ENCODE assay signal across 9 cellular contexts in genomic region chr3:45553469-45553974, GRCh38. TPM values are rescaled to one million over a fixed set of nuclear protein-coding genes. Genes with fewer than 3 reads are reported as not detected.
DNase-seq lines count a peak whose midpoint lies in the region; ATAC-seq and TF ChIP-seq lines count a peak whose summit lies in the region.
"Had no signal": no experiment of that assay in that cellular context is flagged by ENCODE, and none has a peak within 500 bp of the region (broad histone marks: within the 10 kb centered on the region; RNA-seq: fewer than 3 reads in every experiment).

No MANE protein-coding gene starts in this region.

- no peaks in the 10 kb centered on the region for H3K9me3 ChIP-seq in AG04450 (ENCODE audit: control insufficient read depth, insufficient read depth, low read length)
- no peaks in the 10 kb centered on the region for H3K9me3 ChIP-seq in OCI-LY3 (ENCODE audit: insufficient read depth, low read length)
- H3K9me3 ChIP-seq in fibroblast of lung (ENCODE audit: control insufficient read depth, insufficient read depth, low read depth, low read length), result no peaks in the 10 kb centered on the region
- no peaks in the 10 kb centered on the region for H3K9me3 ChIP-seq in CD8-positive, alpha-beta memory T cell (ENCODE audit: low read length)
- H3K9me3 ChIP-seq: neutrophil had no signal

- H3K4me1 ChIP-seq in OCI-LY3 (ENCODE audit: low read length) (peaks cover 31% of the 10 kb centered on the region), fibroblast of lung (ENCODE audit: control insufficient read depth, extremely low read depth, insufficient read depth, low read length) (peaks cover 48% of the 10 kb centered on the region)
- no peaks in the 10 kb centered on the region for H3K4me1 ChIP-seq in CD8-positive, alpha-beta memory T cell (ENCODE audit: insufficient read depth, low read length)

- peaks cover 0 to 5% (median 0%) of the 10 kb centered on the region in 3 donors for H3K4me1 Mint-ChIP-seq in CD8-positive, alpha-beta memory T cell

- H3K4me2 ChIP-seq in OCI-LY3 (ENCODE audit: low read length) (peak overlapping the region; percentile 27), fibroblast of lung (ENCODE audit: extremely low read depth, insufficient read depth, low read length) (peak overlapping the region; percentile 5)

- TF ChIP-seq CTCF in AG04450 (IDR thresholded peaks at IDR 0.05; ENCODE audit: low read depth, low read length), result no peak
- no peak for TF ChIP-seq CTCF in GM20000 (IDR thresholded peaks at IDR 0.05; ENCODE audit: extremely low read depth, missing control alignments)
- no peak for TF ChIP-seq CTCF in OCI-LY3 (IDR thresholded peaks at IDR 0.05; ENCODE audit: low read depth, low read length)
- no peak for TF ChIP-seq CTCF in fibroblast of lung (conservative IDR thresholded peaks at IDR 0.05 in 1 of 2, IDR thresholded peaks at IDR 0.05 in 1 of 2; ENCODE audit: low read depth in 1 of 2, low read length in 2 of 2)

- POLR2A ChIA-PET in AG04450 (lab: Yijun Ruan, JAX), result interaction anchor here (0.6 to 0.8 kb wide), 3 partner anchors 106 to 541 kb away, joined by 3 read pairs; no protein-coding TSS in a partner anchor
- POLR2A ChIA-PET in CD8-positive, alpha-beta memory T cell (lab: Charles Lee), result no interaction called here

- H3K9me3 Mint-ChIP-seq in CD8-positive, alpha-beta memory T cell, result no peaks in the 10 kb centered on the region

- H3K9ac ChIP-seq in OCI-LY3 (ENCODE audit: low read length), result no peak overlapping the region
- H3K9ac ChIP-seq in fibroblast of lung (ENCODE audit: insufficient read depth, low read length), result no peak overlapping the region

- peaks cover 4% of the 10 kb centered on the region for H3K36me3 ChIP-seq in OCI-LY3 (replicated peaks; ENCODE audit: low read depth, low read length)
- no peaks in the 10 kb centered on the region for H3K36me3 ChIP-seq in fibroblast of lung (ENCODE audit: control insufficient read depth, insufficient read depth, low read length)
- H3K36me3 ChIP-seq in CD8-positive, alpha-beta memory T cell (ENCODE audit: insufficient read depth, low read length), result no peaks in the 10 kb centered on the region
- H3K36me3 ChIP-seq: neutrophil had no signal

- H4K20me1 ChIP-seq in OCI-LY3 (ENCODE audit: insufficient read depth, low read length) (no peaks in the 10 kb centered on the region), fibroblast of lung (ENCODE audit: control insufficient read depth, extremely low read depth, insufficient read depth, low read length) (no peaks in the 10 kb centered on the region)

- no peak for ATAC-seq in GM21367 (IDR thresholded peaks at IDR 0.05; ENCODE audit: unreplicated experiment)
- ATAC-seq in GM19351 (IDR thresholded peaks at IDR 0.05; ENCODE audit: unreplicated experiment), result no peak

- peak overlapping the region; percentile 81 for H3K27ac ChIP-seq in AG04450 (ENCODE audit: low read depth, low read length)
- no peak overlapping the region for H3K27ac ChIP-seq in OCI-LY3 (ENCODE audit: low read length)
- H3K27ac ChIP-seq in fibroblast of lung (ENCODE audit: insufficient read depth, low read length), result peak overlapping the region; percentile 71
- no peak overlapping the region for H3K27ac ChIP-seq in CD8-positive, alpha-beta memory T cell (ENCODE audit: low read depth, low read length)
- H3K27ac ChIP-seq: neutrophil had no signal

- H3K36me3 Mint-ChIP-seq in CD8-positive, alpha-beta memory T cell, result peaks cover 0 to 7% (median 5%) of the 10 kb centered on the region in 3 donors

- peak overlapping the region in 1 of 8 donors; percentile 53 for H3K27ac Mint-ChIP-seq in CD8-positive, alpha-beta memory T cell

- CTCF ChIA-PET in AG04450 (lab: Charles Lee), result interaction anchor here (0.8 to 1.3 kb wide), 2 partner anchors 103 to 107 kb away, joined by 3 to 5 read pairs; no protein-coding TSS in a partner anchor
- CTCF ChIA-PET in CD8-positive, alpha-beta memory T cell (lab: Charles Lee), result no interaction called here

- no peaks in the 10 kb centered on the region for H3K27me3 Mint-ChIP-seq in CD8-positive, alpha-beta memory T cell

- no peak overlapping the region for H2AFZ ChIP-seq in OCI-LY3 (ENCODE audit: low read depth, low read length)
- H2AFZ ChIP-seq in fibroblast of lung (ENCODE audit: low read length), result no peak overlapping the region

- H3K27me3 ChIP-seq in AG04450 (ENCODE audit: control insufficient read depth, insufficient read depth, low read length) (no peaks in the 10 kb centered on the region), OCI-LY3 (ENCODE audit: low read depth, low read length) (no peaks in the 10 kb centered on the region), fibroblast of lung (ENCODE audit: control insufficient read depth, insufficient read depth, low read length) (no peaks in the 10 kb centered on the region)
- no peaks in the 10 kb centered on the region for H3K27me3 ChIP-seq in CD8-positive, alpha-beta memory T cell (ENCODE audit: insufficient read depth, low read length, poor library complexity, severe bottlenecking)
- H3K27me3 ChIP-seq: neutrophil had no signal

- H3K4me3 ChIP-seq in AG04450 (ENCODE audit: low read depth, low read length), result no peak overlapping the region
- no peak overlapping the region; the same call in 1 of the 2 replicates for H3K4me3 ChIP-seq in OCI-LY3 (ENCODE audit: low read length)
- no peak overlapping the region for H3K4me3 ChIP-seq in fibroblast of lung (replicated peaks in 1 of 4; ENCODE audit: control extremely low read depth in 1 of 4, insufficient read depth in 1 of 4, low read depth in 3 of 4, low read length in 4 of 4)
- H3K4me3 ChIP-seq in CD8-positive, alpha-beta memory T cell (ENCODE audit: low read length), result no peak overlapping the region

- H3K79me2 ChIP-seq in OCI-LY3 (ENCODE audit: low read length), result no peaks in the 10 kb centered on the region
- H3K79me2 ChIP-seq in fibroblast of lung (ENCODE audit: control insufficient read depth, insufficient read depth, low read length), result no peaks in the 10 kb centered on the region

- no peak overlapping the region for H3K4me3 Mint-ChIP-seq in CD8-positive, alpha-beta memory T cell

- no peak for DNase-seq in AG04450 (ENCODE audit: low read depth, low spot score)
- DNase-seq in GM20000 (ENCODE audit: low spot score), result peak; percentile 30
- DNase-seq in fibroblast of lung (ENCODE audit: low read depth in 2 of 2), result peak; percentile 81 to 84
- peak; percentile 52 for DNase-seq in pons (ENCODE audit: low spot score)
- no peak for DNase-seq in CD8-positive, alpha-beta memory T cell

RNA-seq across cellular contexts. Expression of gene LIMD1, which starts 41.0 kb away (rescaled TPM):
- polyA plus RNA-seq in AG04450 (2011; rRNA removed), result 20.7 and 24.3 TPM in 2 replicates
- polyA minus RNA-seq in AG04450 (2011; rRNA and poly(A)+ RNA removed), result 62.8 and 81.7 TPM in 2 replicates
- 20.0 and 33.9 TPM in 2 replicates for total RNA-seq in fibroblast of lung
- polyA plus RNA-seq in fibroblast of lung, result 16.0 and 16.8 TPM in 2 replicates
- 19.7 and 20.4 TPM in 2 replicates for polyA plus RNA-seq in fibroblast of lung (2012)
- 148 and 253 TPM in 2 replicates for polyA minus RNA-seq in fibroblast of lung (ENCODE audit: low replicate concordance)
- 10 to 100 TPM; 27.0 to 27.2 TPM for total RNA-seq in CD8-positive, alpha-beta memory T cell
- polyA plus RNA-seq in CD8-positive, alpha-beta memory T cell, result 5.8 TPM

Comparison
In these comparisons a context has a peak if more than half of its experiments do, and no peak if none do; other contexts are left out.
1. DNase-seq: peak in GM20000 (single experiment), fibroblast of lung (2 of 2) and pons (single experiment); none in AG04450 (single experiment) and CD8-positive, alpha-beta memory T cell (0 of 5).
2. H3K27ac ChIP-seq: peak in AG04450 (single experiment) and fibroblast of lung (single experiment); none in OCI-LY3 (single experiment) and CD8-positive, alpha-beta memory T cell (single experiment).